Comparison of ENCODE assay signal across 18 cellular contexts in the genomic region with DNA sequence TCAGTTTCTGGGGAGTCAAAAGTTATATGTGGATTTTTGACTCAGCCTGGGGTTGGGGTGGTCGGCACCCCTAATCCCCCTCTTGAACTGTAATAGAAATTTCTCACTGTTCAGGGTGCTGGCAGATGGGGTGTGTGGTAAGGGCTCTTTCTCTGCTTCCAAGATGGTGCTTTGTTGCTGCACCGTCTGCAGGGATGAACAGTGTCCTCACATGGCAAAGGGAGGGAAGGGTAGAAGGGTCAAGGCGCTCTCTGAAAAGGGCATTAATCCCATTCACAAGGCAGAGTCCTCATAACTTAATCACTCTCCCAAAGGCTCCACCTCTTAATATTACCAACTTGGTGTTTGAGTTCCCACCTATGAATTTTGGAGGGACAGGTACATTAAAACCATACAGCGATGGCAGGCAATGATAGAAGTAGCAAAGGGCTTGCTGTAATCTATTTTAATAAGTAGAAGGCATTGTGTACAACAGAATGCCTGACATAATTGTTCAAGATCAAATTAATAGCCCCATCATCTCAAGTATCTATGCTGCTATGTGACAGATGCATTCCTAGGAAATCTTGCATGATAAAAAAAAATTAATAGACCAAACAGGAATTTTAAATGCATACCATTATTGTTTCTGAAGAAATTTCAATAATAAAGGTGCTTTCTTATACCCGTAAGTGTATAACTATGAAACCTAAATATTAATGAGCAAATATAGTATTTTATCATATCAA. TPM values are rescaled to one million over a fixed set of nuclear protein-coding genes. Genes with fewer than 3 reads are reported as not detected.
DNase-seq lines count a peak whose midpoint lies in the region; ATAC-seq and TF ChIP-seq lines count a peak whose summit lies in the region.
"Had no signal": no experiment of that assay in that cellular context is flagged by ENCODE, and none has a peak within 500 bp of the region (broad histone marks: within the 10 kb centered on the region; RNA-seq: fewer than 3 reads in every experiment).

No MANE protein-coding gene starts in this region.

- H3K4me1 ChIP-seq in HAP-1 = no peaks in the 10 kb centered on the region
- H3K4me1 ChIP-seq in SK-N-SH (ENCODE audit: control insufficient read depth in 1 of 2, insufficient read depth in 2 of 2, low read depth in 1 of 2, low read length in 1 of 2) = no peaks in the 10 kb centered on the region; a peak in 1 of 4 replicates
- H3K4me1 ChIP-seq in mesendoderm (ENCODE audit: control insufficient read depth, low read depth, low read length) = no peaks in the 10 kb centered on the region
- H3K4me1 ChIP-seq in thyroid gland = peaks cover 0 to 8% of the 10 kb centered on the region in 2 donors

- POLR2A ChIA-PET in SK-N-SH (lab: Yijun Ruan, JAX) = no interaction called here

- in situ Hi-C loops in HAP-1 (cut with MboI; ENCODE audit: low sequenced_read_pairs) = loop anchor here (10.0 kb wide), 1 partner anchor 235 kb away; no protein-coding TSS in a partner anchor

- no peak overlapping the region for H4K5ac ChIP-seq in mesendoderm (ENCODE audit: low read length)

- no peaks in the 10 kb centered on the region for H3K36me3 ChIP-seq in HAP-1 (replicated peaks)
- no peaks in the 10 kb centered on the region for H3K36me3 ChIP-seq in SK-N-SH (replicated peaks in 1 of 2; ENCODE audit: control insufficient read depth in 1 of 2, insufficient read depth in 2 of 2, low read length in 1 of 2)
- H3K36me3 ChIP-seq in mesendoderm (ENCODE audit: control insufficient read depth, insufficient read depth, low read length) = no peaks in the 10 kb centered on the region
- no peaks in the 10 kb centered on the region for H3K36me3 ChIP-seq in thyroid gland
- H3K36me3 ChIP-seq: BLaER1, Peyer's patch, SJSA1 had no signal

- H3K79me2 ChIP-seq in SK-N-SH (ENCODE audit: insufficient read depth) (no peaks in the 10 kb centered on the region), mesendoderm (ENCODE audit: control insufficient read depth, insufficient read depth, low read length) (no peaks in the 10 kb centered on the region)

- no peak overlapping the region for H2AK5ac ChIP-seq in mesendoderm (ENCODE audit: low read length)

- no peak overlapping the region for H3K9ac ChIP-seq in SK-N-SH
- no peak overlapping the region for H3K9ac ChIP-seq in mesendoderm (ENCODE audit: low read length)
- H3K9ac ChIP-seq: BLaER1 had no signal

- H3F3A ChIP-seq in SK-N-SH (replicated peaks; ENCODE audit: insufficient read depth) = peaks cover 17% of the 10 kb centered on the region

- CTCF ChIA-PET in SK-N-SH (lab: Yijun Ruan, JAX) = interaction anchor here (0.8 to 5.1 kb wide), 4 partner anchors 19 to 542 kb away, joined by 3 to 110 read pairs (median 28); a partner anchor contains a TSS

- H3K4me3 ChIP-seq in HAP-1 = no peak overlapping the region
- H3K4me3 ChIP-seq in SK-N-SH (ENCODE audit: low read depth in 2 of 2, low read length in 1 of 2) = no peak overlapping the region
- no peak overlapping the region for H3K4me3 ChIP-seq in mesendoderm (ENCODE audit: low read length)
- no peak overlapping the region for H3K4me3 ChIP-seq in thyroid gland (replicated peaks in 1 of 3)
- H3K4me3 ChIP-seq: BLaER1, Peyer's patch, SJSA1 had no signal

- no peak overlapping the region for H3K56ac ChIP-seq in mesendoderm (ENCODE audit: low read length)

- H3K9me2 ChIP-seq in SK-N-SH = no peaks in the 10 kb centered on the region

- H3K27me3 ChIP-seq in HAP-1 (ENCODE audit: low read depth) = no peaks in the 10 kb centered on the region
- no peaks in the 10 kb centered on the region for H3K27me3 ChIP-seq in SK-N-SH (ENCODE audit: insufficient read depth)
- no peaks in the 10 kb centered on the region for H3K27me3 ChIP-seq in mesendoderm (ENCODE audit: insufficient read depth, low read length, poor library complexity)
- no peaks in the 10 kb centered on the region for H3K27me3 ChIP-seq in thyroid gland
- H3K27me3 ChIP-seq: BLaER1, Peyer's patch, SJSA1 had no signal

- no peak overlapping the region for H3K4me2 ChIP-seq in SK-N-SH
- no peak overlapping the region for H3K4me2 ChIP-seq in mesendoderm (ENCODE audit: low read length)
- H3K4me2 ChIP-seq: BLaER1 had no signal

- H3K18ac ChIP-seq in mesendoderm (ENCODE audit: low read length) = no peak overlapping the region

- H2AFZ ChIP-seq in SK-N-SH (ENCODE audit: low read depth) = no peak overlapping the region

- WGBS in SK-N-SH (ENCODE audit: low lambda C conversion rate) = 84% methylated on average over 5 of the region's 5 CpGs
- no CpG with 5 or more reads among the region's 5 CpGs for WGBS in mesendoderm (ENCODE audit: extremely low coverage, insufficient coverage, low lambda C conversion rate)
- WGBS in thyroid gland, 2 donors = 85 to 87% methylated on average over 5 of the region's 5 CpGs

- no peaks in the 10 kb centered on the region for H3K79me1 ChIP-seq in mesendoderm (ENCODE audit: low read length)

- no peak for TF ChIP-seq POLR2A in thyroid gland (IDR thresholded peaks at IDR 0.05)

- no peak overlapping the region for H2BK5ac ChIP-seq in mesendoderm (ENCODE audit: low read length)

- no peak overlapping the region for H3K4ac ChIP-seq in mesendoderm (ENCODE audit: low read depth, low read length)

- no peak for TF ChIP-seq CTCF in SK-N-SH (IDR thresholded peaks at IDR 0.05)
- TF ChIP-seq CTCF in thyroid gland (IDR thresholded peaks at IDR 0.05) = no peak

- no peak overlapping the region for H3K23ac ChIP-seq in mesendoderm (ENCODE audit: low read length)

- DNase-seq in ELF-1 (ENCODE audit: low read depth, low spot score) (peak; percentile 14), HAP-1 (ENCODE audit: low spot score in 2 of 2) (peak; percentile 4 to 11), SK-N-SH (no peak), mesendoderm (peak; percentile 40), thyroid gland (no peak)
- DNase-seq: CD4-positive, alpha-beta memory T cell; DMS153; GF-D8; GOT3; KBM-7; NCI-H187; NCI-H345; NCI-H774; Peyer's patch had no signal

- H2BK120ac ChIP-seq in mesendoderm (ENCODE audit: low read depth, low read length) = no peak overlapping the region

- H4K8ac ChIP-seq in mesendoderm (ENCODE audit: low read depth, low read length) = no peak overlapping the region

- intact Hi-C loops in thyroid gland (cut with DNase I) = loop anchor here (5.0 kb wide), 1 partner anchor 542 kb away; no protein-coding TSS in a partner anchor

- H4K20me1 ChIP-seq in SK-N-SH (ENCODE audit: insufficient read depth) = no peaks in the 10 kb centered on the region
- H4K20me1 ChIP-seq: BLaER1 had no signal

- TF ChIP-seq RAD21 in SK-N-SH (IDR thresholded peaks at IDR 0.05; ENCODE audit: low read length) = no peak

- no peaks in the 10 kb centered on the region for H3K9me3 ChIP-seq in HAP-1
- H3K9me3 ChIP-seq in SK-N-SH = no peaks in the 10 kb centered on the region
- H3K9me3 ChIP-seq in thyroid gland = no peaks in the 10 kb centered on the region
- H3K9me3 ChIP-seq: BLaER1, Peyer's patch, SJSA1 had no signal

- H3K27ac ChIP-seq in SK-N-SH (ENCODE audit: low read depth in 2 of 2, low read length in 1 of 2) (no peak overlapping the region), mesendoderm (ENCODE audit: low read depth, low read length) (no peak overlapping the region), thyroid gland (no peak overlapping the region)
- H3K27ac ChIP-seq: BLaER1, Peyer's patch, SJSA1 had no signal

- no peak for ATAC-seq in GM19324 (IDR thresholded peaks at IDR 0.05; ENCODE audit: low FRiP score, unreplicated experiment)
- ATAC-seq in GM19397 (IDR thresholded peaks at IDR 0.05; ENCODE audit: unreplicated experiment) = no peak

- TF ChIP-seq EP300 in SK-N-SH (IDR thresholded peaks at IDR 0.05; ENCODE audit: borderline replicate concordance in 1 of 2, low read depth in 1 of 2, low read length in 1 of 2) = no peak

- H2BK15ac ChIP-seq in mesendoderm (replicated peaks; ENCODE audit: low read depth) = no peak overlapping the region

TF ChIP-seq in SK-N-SH, 30 proteins besides CTCF, POLR2A, EP300 and RAD21:
- TF ChIP-seq GABPA (IDR thresholded peaks at IDR 0.05; ENCODE audit: low read depth) = no peak
- TF ChIP-seq, protein P1, sequence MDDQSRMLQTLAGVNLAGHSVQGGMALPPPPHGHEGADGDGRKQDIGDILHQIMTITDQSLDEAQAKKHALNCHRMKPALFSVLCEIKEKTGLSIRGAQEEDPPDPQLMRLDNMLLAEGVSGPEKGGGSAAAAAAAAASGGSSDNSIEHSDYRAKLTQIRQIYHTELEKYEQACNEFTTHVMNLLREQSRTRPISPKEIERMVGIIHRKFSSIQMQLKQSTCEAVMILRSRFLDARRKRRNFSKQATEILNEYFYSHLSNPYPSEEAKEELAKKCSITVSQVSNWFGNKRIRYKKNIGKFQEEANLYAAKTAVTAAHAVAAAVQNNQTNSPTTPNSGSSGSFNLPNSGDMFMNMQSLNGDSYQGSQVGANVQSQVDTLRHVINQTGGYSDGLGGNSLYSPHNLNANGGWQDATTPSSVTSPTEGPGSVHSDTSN (IDR thresholded peaks at IDR 0.05) = 0 out of 2 replicates have a peak, but pooled peaks have one; percentile 11
TF ChIP-seq in SK-N-SH: peak in this region for 1.

RNA-seq across cellular contexts. Expression of a gene that starts 28.1 kb away (rescaled TPM):
- 40.4 and 45.1 TPM in 2 replicates for polyA plus RNA-seq in SK-N-SH (2012; rRNA removed)
- 61.8 and 81.5 TPM in 2 replicates for polyA plus RNA-seq in SK-N-SH (2012; cell fraction: cytosol; rRNA removed)
- 11.3 and 27.8 TPM in 2 replicates for polyA plus RNA-seq in SK-N-SH (2012; cell fraction: nucleus; rRNA removed)
- polyA plus RNA-seq in mesendoderm (2013, experiment 1 of 2) = 109 TPM
- polyA plus RNA-seq in mesendoderm (2013, experiment 2 of 2) = 108 TPM
- 10 to 100 TPM; 77.0 to 92.6 (median 81.8) TPM for total RNA-seq in thyroid gland

Comparison
In these comparisons a context has a peak if more than half of its experiments do, and no peak if none do; other contexts are left out.
1. DNase-seq: peak in ELF-1 (single experiment), HAP-1 (2 of 2) and mesendoderm (single experiment); none in SK-N-SH (single experiment) and thyroid gland (0 of 2).